Comparison of ENCODE assay signal across 8 cellular contexts in the genomic region with DNA sequence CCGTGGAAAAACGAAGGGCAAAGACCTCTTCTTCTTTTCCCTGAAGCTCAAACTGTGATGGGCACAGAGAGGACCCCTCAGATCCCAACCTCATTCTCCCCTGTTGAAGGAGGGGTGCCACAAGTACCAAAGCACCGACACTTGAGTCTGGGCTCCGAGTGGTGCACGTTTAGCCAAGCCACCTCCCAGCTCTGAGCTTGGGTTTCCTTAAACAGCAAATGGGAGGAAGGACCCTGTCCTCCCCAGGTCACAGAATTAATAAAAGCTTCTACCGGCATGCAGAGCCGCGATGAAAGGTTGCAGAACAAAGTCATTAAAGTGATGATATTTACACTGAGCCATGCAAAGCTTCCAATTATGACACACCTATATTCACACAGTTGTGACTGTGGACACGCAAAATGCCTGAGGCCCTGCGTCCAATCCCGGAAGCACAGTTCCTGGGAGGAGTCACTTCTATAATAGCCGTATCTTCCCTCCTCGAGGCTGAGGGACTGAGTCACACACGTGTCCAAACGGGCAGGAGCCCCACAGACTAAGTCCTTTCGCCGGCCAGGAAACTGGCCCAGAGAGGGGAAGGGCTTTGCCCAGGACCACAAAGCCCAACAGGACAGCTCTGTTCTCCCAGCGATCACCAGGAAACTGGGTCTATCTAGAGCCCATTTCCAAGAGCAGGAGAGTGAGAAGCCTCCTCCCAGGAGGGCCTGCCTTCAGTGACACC. TPM values are rescaled to one million over a fixed set of nuclear protein-coding genes. Genes with fewer than 3 reads are reported as not detected.
A peak's percentile ranks its signal among the peaks of the same experiment; 100 is the strongest.
DNase-seq lines count a peak whose midpoint lies in the region; ATAC-seq and TF ChIP-seq lines count a peak whose summit lies in the region.

No MANE protein-coding gene starts in this region.

- no peaks in the 10 kb centered on the region for H3K27me3 ChIP-seq in right atrium auricular region
- no peaks in the 10 kb centered on the region for H3K27me3 ChIP-seq in psoas muscle (ENCODE audit: insufficient read depth in 3 of 3, low read length in 2 of 3)

- H3K4me3 Mint-ChIP-seq in activated CD4-positive, alpha-beta T cell treated with anti-CD3 and anti-CD28 coated beads, Interleukin-2, amount 10 ng/mL, durations not matched to agents 24 days and 14 days: peak overlapping the region; percentile 91

- peaks cover 33% of the 10 kb centered on the region for H3K4me1 Mint-ChIP-seq in activated CD4-positive, alpha-beta T cell treated with anti-CD3 and anti-CD28 coated beads, Interleukin-2, amount 10 ng/mL, durations not matched to agents 24 days and 14 days

- H3K9me3 Mint-ChIP-seq in activated CD4-positive, alpha-beta T cell treated with anti-CD3 and anti-CD28 coated beads, Interleukin-2, amount 10 ng/mL, durations not matched to agents 24 days and 14 days: no peaks in the 10 kb centered on the region

- H3K4me3 ChIP-seq in right atrium auricular region (peak overlapping the region in 1 of 2 donors; percentile 58), psoas muscle (peak overlapping the region; percentile 62)

- peaks cover 5% of the 10 kb centered on the region for H3K36me3 Mint-ChIP-seq in activated CD4-positive, alpha-beta T cell treated with anti-CD3 and anti-CD28 coated beads, Interleukin-2, amount 10 ng/mL, durations not matched to agents 24 days and 14 days (ENCODE audit: low read depth)

- intact Hi-C loops in activated CD4-positive, alpha-beta T cell treated with anti-CD3 and anti-CD28 coated beads, Interleukin-2, amount 10 ng/mL, durations not matched to agents 24 days and 14 days (cut with micrococcal nuclease): loop anchor here (1.0 to 10.0 kb wide), 2 partner anchors 45 to 257 kb away; a partner anchor contains a TSS
- intact Hi-C loops in psoas muscle (cut with DNase I): loop anchor here in 1 of 2 donors (2.0 to 5.0 kb wide), 2 partner anchors 46 to 115 kb away; a partner anchor contains a TSS

- H3K36me3 ChIP-seq in right atrium auricular region (no peaks in the 10 kb centered on the region), psoas muscle (ENCODE audit: insufficient read depth in 1 of 2, low read depth in 1 of 2) (peaks cover 0 to 4% of the 10 kb centered on the region in 2 donors)

- no peak for TF ChIP-seq CTCF in right atrium auricular region (IDR thresholded peaks at IDR 0.05)
- no peak for TF ChIP-seq CTCF in psoas muscle (IDR thresholded peaks at IDR 0.05)

- WGBS in psoas muscle, 3 donors: 12 to 28% (median 15%) methylated on average over 18 of the region's 18 CpGs

- H3K27ac ChIP-seq in right atrium auricular region (peak overlapping the region; percentile 97 to 99), psoas muscle (peak overlapping the region; percentile 91)

- H3K9me3 ChIP-seq in right atrium auricular region: no peaks in the 10 kb centered on the region
- H3K9me3 ChIP-seq in psoas muscle: no peaks in the 10 kb centered on the region

- no peaks in the 10 kb centered on the region for H3K27me3 Mint-ChIP-seq in activated CD4-positive, alpha-beta T cell treated with anti-CD3 and anti-CD28 coated beads, Interleukin-2, amount 10 ng/mL, durations not matched to agents 24 days and 14 days

- peak overlapping the region; percentile 92 for H3K27ac Mint-ChIP-seq in activated CD4-positive, alpha-beta T cell treated with anti-CD3 and anti-CD28 coated beads, Interleukin-2, amount 10 ng/mL, durations not matched to agents 24 days and 14 days

- DNase-seq in activated CD4-positive, alpha-beta T cell treated with anti-CD3 and anti-CD28 coated beads, Interleukin-2, amount 10 ng/mL, durations not matched to agents 24 days and 14 days: peak; percentile 61
- DNase-seq in activated CD4-positive, alpha-beta T cell treated with anti-CD3 and anti-CD28 coated beads, Interleukin-2, amount 50 U/mL, for 48 hours: no peak
- DNase-seq in NCI-H510A (lab: John Stamatoyannopoulos, UW) (peak; percentile 47), amniotic epithelial cell (ENCODE audit: low read depth) (peak; percentile 89), right atrium auricular region (ENCODE audit: low spot score) (peak; percentile 95), psoas muscle (peak; percentile 74 to 79)

- ATAC-seq in psoas muscle (peak; percentile 45 to 80 (median 74)), HG02623 (IDR thresholded peaks at IDR 0.05; ENCODE audit: unreplicated experiment) (no peak), HG02884 (IDR thresholded peaks at IDR 0.05; ENCODE audit: unreplicated experiment) (no peak)

- H3K4me1 ChIP-seq in right atrium auricular region (peaks cover 0 to 44% of the 10 kb centered on the region in 2 donors), psoas muscle (peaks cover 28% of the 10 kb centered on the region)

RNA-seq across cellular contexts. Expression of a gene that starts 0.9 kb away (rescaled TPM):
- 157 and 159 TPM in 2 replicates for total RNA-seq in activated CD4-positive, alpha-beta T cell treated with anti-CD3 and anti-CD28 coated beads, Interleukin-2, amount 10 ng/mL, durations not matched to agents 24 days and 14 days
- 10 to 100 TPM; 41.8 to 78.8 TPM for total RNA-seq in right atrium auricular region
- total RNA-seq in psoas muscle: 10 to 100 TPM; 41.4 to 61.8 (median 49.0) TPM
- 100 to 1,000 TPM in 1 of 3 donors, 10 to 100 TPM in 2; 33.4 to 193 (median 63.6) TPM for polyA plus RNA-seq in psoas muscle

RNA-seq across cellular contexts. Expression of a gene that starts 45.3 kb away (rescaled TPM):
- 31.9 and 33.1 TPM in 2 replicates for total RNA-seq in activated CD4-positive, alpha-beta T cell treated with anti-CD3 and anti-CD28 coated beads, Interleukin-2, amount 10 ng/mL, durations not matched to agents 24 days and 14 days
- total RNA-seq in right atrium auricular region (10 to 100 TPM; 51.2 to 76.1 TPM), psoas muscle (10 to 100 TPM; 23.2 to 40.3 (median 30.3) TPM)
- 10 to 100 TPM; 13.6 to 28.2 (median 24.8) TPM for polyA plus RNA-seq in psoas muscle

Comparison
In these comparisons a context has a peak if more than half of its experiments do, and no peak if none do; other contexts are left out.
1. DNase-seq: peak in activated CD4-positive, alpha-beta T cell treated with anti-CD3 and anti-CD28 coated beads, Interleukin-2, amount 10 ng/mL, durations not matched to agents 24 days and 14 days (single experiment), NCI-H510A (single experiment), amniotic epithelial cell (single experiment), right atrium auricular region (single experiment) and psoas muscle (2 of 2); none in activated CD4-positive, alpha-beta T cell treated with anti-CD3 and anti-CD28 coated beads, Interleukin-2, amount 50 U/mL, for 48 hours (0 of 2).
2. ATAC-seq: peak in psoas muscle (4 of 4); none in HG02623 (single experiment) and HG02884 (single experiment).